Comparison of ENCODE assay signal across 8 cellular contexts in genomic region chr20:47274449-47275108, GRCh38.
DNase-seq lines count a peak whose midpoint lies in the region; ATAC-seq and TF ChIP-seq lines count a peak whose summit lies in the region.

No MANE protein-coding gene starts in this region.

- peaks cover 41% of the 10 kb centered on the region for H3K4me1 Mint-ChIP-seq in activated CD8-positive, alpha-beta T cell treated with anti-CD3 and anti-CD28 coated beads, Interleukin-2, amount 10 ng/mL, durations not matched to agents 7 days and 5 days (ENCODE audit: low read depth)

- ATAC-seq in GM19455 (IDR thresholded peaks at IDR 0.05; ENCODE audit: unreplicated experiment): peak; percentile 80
- ATAC-seq in activated CD8-positive, alpha-beta T cell treated with anti-CD3 and anti-CD28 coated beads, Interleukin-2, amount 10 ng/mL, durations not matched to agents 7 days and 5 days: peak; percentile 75

- peak overlapping the region; percentile 78 for H3K27ac ChIP-seq in rectal smooth muscle tissue (ENCODE audit: low read depth, low read length)

- POLR2A ChIA-PET in activated CD8-positive, alpha-beta T cell treated with anti-CD3 and anti-CD28 coated beads, Interleukin-2, amount 10 ng/mL, durations not matched to agents 7 days and 5 days (lab: Charles Lee): interaction anchor here (0.6 to 1.9 kb wide), 6 partner anchors 9 to 109 kb away, joined by 3 to 6 read pairs (median 4); partner anchors contain the start of gene ZMYND8

- H3K4me3 Mint-ChIP-seq in activated CD8-positive, alpha-beta T cell treated with anti-CD3 and anti-CD28 coated beads, Interleukin-2, amount 10 ng/mL, durations not matched to agents 7 days and 5 days: no peak overlapping the region

- peak; percentile 95 for DNase-seq in CD1c-positive myeloid dendritic cell (ENCODE audit: extremely low spot score)
- peak; percentile 100 for DNase-seq in HPDE6-E6E7 (ENCODE audit: extremely low spot score)
- peak; percentile 36 for DNase-seq in activated CD8-positive, alpha-beta T cell treated with anti-CD3 and anti-CD28 coated beads, Interleukin-2, amount 10 ng/mL, durations not matched to agents 7 days and 5 days
- peak; percentile 94 for DNase-seq in fibroblast of villous mesenchyme (ENCODE audit: low read depth)
- DNase-seq in cortex of kidney (lab: John Stamatoyannopoulos, UW): no peak
- no peak for DNase-seq in NCI-H146 treated with DMSO at 0.1 percent for 48 hours (lab: John Stamatoyannopoulos, UW; ENCODE audit: unreplicated experiment)

- H3K4me3 ChIP-seq in fibroblast of villous mesenchyme (ENCODE audit: low read depth, low read length) (no peak overlapping the region), rectal smooth muscle tissue (ENCODE audit: low read length) (no peak overlapping the region)

- H3K27me3 Mint-ChIP-seq in activated CD8-positive, alpha-beta T cell treated with anti-CD3 and anti-CD28 coated beads, Interleukin-2, amount 10 ng/mL, durations not matched to agents 7 days and 5 days (ENCODE audit: low read depth): no peaks in the 10 kb centered on the region

- H3K36me3 Mint-ChIP-seq in activated CD8-positive, alpha-beta T cell treated with anti-CD3 and anti-CD28 coated beads, Interleukin-2, amount 10 ng/mL, durations not matched to agents 7 days and 5 days (ENCODE audit: low read depth): peaks cover 52% of the 10 kb centered on the region

- peak overlapping the region; percentile 64 for H3K27ac Mint-ChIP-seq in activated CD8-positive, alpha-beta T cell treated with anti-CD3 and anti-CD28 coated beads, Interleukin-2, amount 10 ng/mL, durations not matched to agents 7 days and 5 days

- TF ChIP-seq CTCF in fibroblast of villous mesenchyme (IDR thresholded peaks at IDR 0.05; ENCODE audit: insufficient read depth, low read depth, low read length): no peak

- peaks cover 17% of the 10 kb centered on the region for H3K4me1 ChIP-seq in rectal smooth muscle tissue (ENCODE audit: control insufficient read depth, insufficient read depth, low read length)

- CTCF ChIA-PET in activated CD8-positive, alpha-beta T cell treated with anti-CD3 and anti-CD28 coated beads, Interleukin-2, amount 10 ng/mL, durations not matched to agents 7 days and 5 days (lab: Charles Lee): interaction anchor here (0.8 to 6.7 kb wide), 20 partner anchors 9 to 390 kb away, joined by 3 to 558 read pairs (median 10); partner anchors contain the start of gene ZMYND8

- no peak overlapping the region for H3K9ac ChIP-seq in rectal smooth muscle tissue (ENCODE audit: low read length)

- H3K27me3 ChIP-seq in rectal smooth muscle tissue (ENCODE audit: control insufficient read depth, insufficient read depth, low read length): no peaks in the 10 kb centered on the region

- H3K9me3 Mint-ChIP-seq in activated CD8-positive, alpha-beta T cell treated with anti-CD3 and anti-CD28 coated beads, Interleukin-2, amount 10 ng/mL, durations not matched to agents 7 days and 5 days (ENCODE audit: insufficient read depth): no peaks in the 10 kb centered on the region

- H3K36me3 ChIP-seq in rectal smooth muscle tissue (ENCODE audit: control insufficient read depth, insufficient read depth, low read length): peaks cover 15% of the 10 kb centered on the region

Comparison
In these comparisons a context has a peak if more than half of its experiments do, and no peak if none do; other contexts are left out.
1. DNase-seq: peak in CD1c-positive myeloid dendritic cell (single experiment), HPDE6-E6E7 (single experiment), activated CD8-positive, alpha-beta T cell treated with anti-CD3 and anti-CD28 coated beads, Interleukin-2, amount 10 ng/mL, durations not matched to agents 7 days and 5 days (single experiment) and fibroblast of villous mesenchyme (single experiment); none in cortex of kidney (single experiment) and NCI-H146 treated with DMSO at 0.1 percent for 48 hours (single experiment).